In the genomic region with DNA sequence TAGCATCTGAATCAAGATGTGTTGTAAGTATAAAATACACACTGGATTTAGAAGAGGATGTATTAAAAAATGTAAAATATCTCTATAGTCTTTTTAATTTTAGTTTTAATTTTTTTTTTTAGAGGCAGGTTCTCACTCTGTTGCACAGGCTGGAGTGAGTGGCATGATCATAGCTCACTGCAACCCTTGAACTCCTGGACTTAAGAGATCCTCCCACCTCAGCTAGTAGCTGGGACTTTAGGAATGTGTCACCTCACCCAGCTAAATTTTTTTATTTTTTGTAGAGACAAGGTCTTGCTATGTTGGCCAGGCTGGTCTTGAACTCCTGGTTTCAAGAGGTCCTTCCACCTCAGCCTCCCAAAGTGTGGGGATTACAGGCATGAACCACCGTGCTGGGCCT, we compare ENCODE assay signal across 11 cellular contexts.
"Had no signal": no experiment of that assay in that cellular context is flagged by ENCODE, and none has a peak within 500 bp of the region (broad histone marks: within the 10 kb centered on the region; RNA-seq: fewer than 3 reads in every experiment).

No MANE protein-coding gene starts in this region.

- FAIRE-seq: H1, H54 had no signal

- H2AFZ ChIP-seq: GM23248, GM23338 had no signal

- H3K9ac ChIP-seq: GM23248 had no signal

- H3K27ac ChIP-seq: GM23248 had no signal

- DNase-seq: GM23248, GOT3, H7, H9, HCEC 1CT, HFFc6 had no signal

- H3K27ac Mint-ChIP-seq: GM23338, H9, HFFc6 had no signal

- H3K4me1 ChIP-seq: HAP-1 had no signal

- H3K4me2 ChIP-seq: GM23338 had no signal

- ATAC-seq: GM23338, HCT116 had no signal

- H3K4me3 Mint-ChIP-seq: GM23338, H9, HFFc6 had no signal

- H3K36me3 ChIP-seq: HAP-1 had no signal

- H3K9me3 Mint-ChIP-seq: GM23338, H9, HFFc6 had no signal

- H3K9me3 ChIP-seq: HAP-1 had no signal

- H3K4me3 ChIP-seq: GM23248, GM23338, HAP-1 had no signal
